In the genomic region with DNA sequence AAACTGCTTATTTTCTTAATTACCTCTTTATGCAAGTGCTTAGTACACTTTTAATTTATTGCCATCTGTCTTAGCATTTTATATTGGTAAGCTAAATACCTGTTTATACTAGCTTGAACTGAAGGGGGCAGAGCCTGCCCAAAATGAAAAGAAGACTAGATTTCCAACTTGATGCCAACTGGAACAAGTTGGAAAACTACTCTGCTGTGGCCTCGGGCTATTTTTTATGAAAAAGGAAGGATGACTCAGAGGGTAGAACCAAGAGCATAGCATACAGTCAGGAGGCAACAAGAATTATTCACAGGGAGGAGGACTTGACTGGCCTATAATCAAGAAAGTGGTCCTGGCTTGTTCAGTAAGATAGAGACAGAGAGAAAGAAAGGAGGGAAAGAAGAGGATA, we compare ENCODE assay signal across 10 cellular contexts.
DNase-seq lines count a peak whose midpoint lies in the region; ATAC-seq lines count a peak whose summit lies in the region.
"Had no signal": no experiment of that assay in that cellular context is flagged by ENCODE, and none has a peak within 500 bp of the region (broad histone marks: within the 10 kb centered on the region; RNA-seq: fewer than 3 reads in every experiment).

No MANE protein-coding gene starts in this region.

- H3K27me3 Mint-ChIP-seq in activated T-cell treated with anti-CD3 and anti-CD28 coated beads, Interleukin-2, amount 50 U/mL, for 4 hours (ENCODE audit: low read depth): peaks cover 6% of the 10 kb centered on the region

- in situ Hi-C loops in T47D (cut with HindIII; ENCODE audit: low pct_unique_long_range_greater_than_20kb, low sequenced_read_pairs): no loop called here

- no peaks in the 10 kb centered on the region for H3K36me3 Mint-ChIP-seq in activated T-cell treated with anti-CD3 and anti-CD28 coated beads, Interleukin-2, amount 50 U/mL, for 4 hours (ENCODE audit: insufficient read depth)

- ATAC-seq in activated T-cell treated with anti-CD3 and anti-CD28 coated beads, Interleukin-2, amount 50 U/mL, for 4 hours: no peak

- H3K4me1 Mint-ChIP-seq in activated T-cell treated with anti-CD3 and anti-CD28 coated beads, Interleukin-2, amount 50 U/mL, for 4 hours (ENCODE audit: low read depth): no peaks in the 10 kb centered on the region

- H3K4me3 Mint-ChIP-seq in activated T-cell treated with anti-CD3 and anti-CD28 coated beads, Interleukin-2, amount 50 U/mL, for 4 hours: no peak overlapping the region

- intact Hi-C loops in posterior cingulate gyrus (cut with DNase I): no loop called here

- H3K9me3 Mint-ChIP-seq in activated T-cell treated with anti-CD3 and anti-CD28 coated beads, Interleukin-2, amount 50 U/mL, for 4 hours: no peaks in the 10 kb centered on the region

- DNase-seq in COLO829 (ENCODE audit: low spot score) (peak; percentile 88), M059J (ENCODE audit: low read depth) (peak; percentile 93), T47D (ENCODE audit: low read depth in 1 of 2, low spot score in 1 of 2) (peak; percentile 5 to 90), lung microvascular endothelial cell (ENCODE audit: low read depth in 2 of 2) (peak; percentile 63 to 85), posterior cingulate gyrus (no peak), cortex of kidney (lab: John Stamatoyannopoulos, UW) (no peak), SHP77 (lab: John Stamatoyannopoulos, UW) (no peak)
- DNase-seq in activated T-cell treated with anti-CD3 and anti-CD28 coated beads, Interleukin-2, amount 50 U/mL, for 4 hours: no peak
- DNase-seq: stimulated activated CD4-positive, alpha-beta T cell treated with anti-CD3 and anti-CD28 coated beads, Interleukin-15, amount 100 ng/mL, for 24 hours; WERI-Rb-1 had no signal

Comparison
In these comparisons a context has a peak if more than half of its experiments do, and no peak if none do; other contexts are left out.
1. DNase-seq: peak in COLO829 (single experiment), M059J (single experiment), T47D (2 of 2) and lung microvascular endothelial cell (2 of 2); none in posterior cingulate gyrus (0 of 10), activated T-cell treated with anti-CD3 and anti-CD28 coated beads, Interleukin-2, amount 50 U/mL, for 4 hours (single experiment), cortex of kidney (single experiment) and SHP77 (0 of 2).